8 cellular contexts compared by ENCODE assay signal in the genomic region with DNA sequence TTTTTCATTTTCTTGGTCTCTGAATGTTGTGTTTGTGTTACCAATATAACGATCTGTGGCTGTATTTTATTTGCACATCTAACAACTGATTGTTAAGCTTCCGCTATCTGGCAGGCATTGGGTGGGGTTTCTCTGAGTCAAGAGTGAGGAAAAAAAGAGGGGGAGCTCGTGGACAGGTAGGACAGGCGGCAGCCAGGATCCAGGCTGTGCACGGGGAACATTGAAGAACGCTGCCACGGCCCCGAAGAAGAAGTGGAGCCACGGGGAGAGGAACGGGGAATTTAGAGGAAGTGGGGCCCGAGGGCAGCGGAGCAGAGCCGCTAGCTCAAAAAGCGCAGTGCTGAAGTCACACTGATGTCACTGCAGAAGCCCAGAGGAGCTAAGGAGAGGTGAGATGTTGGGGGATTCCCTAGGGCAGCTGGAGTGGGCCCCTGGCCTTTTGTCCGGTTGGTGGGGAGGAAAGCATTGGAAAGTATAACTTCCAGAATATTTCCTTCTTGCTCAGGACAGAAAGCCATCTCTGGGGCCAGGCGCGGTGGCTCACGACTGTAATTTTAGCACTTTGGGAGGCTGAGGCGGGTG. TPM values are rescaled to one million over a fixed set of nuclear protein-coding genes. Genes with fewer than 3 reads are reported as not detected.
DNase-seq lines count a peak whose midpoint lies in the region; TF ChIP-seq lines count a peak whose summit lies in the region.

No MANE protein-coding gene starts in this region.

- peaks cover 0 to 11% (median 10%) of the 10 kb centered on the region in 4 donors for H3K4me1 ChIP-seq in sigmoid colon

- H3K9me3 ChIP-seq in sigmoid colon: no peaks in the 10 kb centered on the region

- WGBS in sigmoid colon, 2 donors: 10 to 21% methylated on average over 19 of the region's 19 CpGs

- TF ChIP-seq CTCF in GM13976 (IDR thresholded peaks at IDR 0.05; ENCODE audit: borderline replicate concordance, control extremely low read depth, extremely low read depth, insufficient read depth, missing control alignments): no peak
- no peak for TF ChIP-seq CTCF in HFF-Myc (IDR thresholded peaks at IDR 0.05; ENCODE audit: low read depth, low read length, missing control alignments)
- TF ChIP-seq CTCF in fibroblast of villous mesenchyme (IDR thresholded peaks at IDR 0.05; ENCODE audit: insufficient read depth, low read depth, low read length): no peak
- TF ChIP-seq CTCF in sigmoid colon (IDR thresholded peaks at IDR 0.05): no peak

- H3K4me3 ChIP-seq in HFF-Myc (replicated peaks; ENCODE audit: low read depth, low read length): peak overlapping the region; percentile 14; the same call in 1 of the 2 replicates
- H3K4me3 ChIP-seq in fibroblast of villous mesenchyme (ENCODE audit: low read depth, low read length): peak overlapping the region; percentile 49
- H3K4me3 ChIP-seq in sigmoid colon: peak overlapping the region; percentile 17 to 48 (median 44)

- DNase-seq in GM13976 (ENCODE audit: low spot score): peak; percentile 89
- DNase-seq in HFF-Myc (ENCODE audit: extremely low read depth, low read depth): no peak
- DNase-seq in NAMALWA (ENCODE audit: low spot score): peak; percentile 87
- peak; percentile 55 for DNase-seq in activated T-cell treated with anti-CD3 and anti-CD28 coated beads for 48 hours (ENCODE audit: low read depth)
- no peak for DNase-seq in fibroblast of villous mesenchyme (ENCODE audit: low read depth)
- peak; percentile 79 for DNase-seq in sigmoid colon
- DNase-seq in NCI-H1092 treated with DMSO at 0.1 percent for 48 hours (lab: John Stamatoyannopoulos, UW): no peak
- no peak for DNase-seq in NCI-H446 (lab: John Stamatoyannopoulos, UW)

- peak overlapping the region; percentile 35 to 78 (median 69) for H3K27ac ChIP-seq in sigmoid colon

- intact Hi-C loops in sigmoid colon (cut with DNase I): loop anchor here (5.0 to 10.0 kb wide), 2 partner anchors 160 to 302 kb away; no protein-coding TSS in a partner anchor

- no peaks in the 10 kb centered on the region for H3K36me3 ChIP-seq in sigmoid colon

- no peaks in the 10 kb centered on the region for H3K27me3 ChIP-seq in sigmoid colon

- in situ Hi-C loops in GM13976 (cut with MboI; ENCODE audit: low sequenced_read_pairs, unreplicated experiment): no loop called here

- TF ChIP-seq EP300 in sigmoid colon (IDR thresholded peaks at IDR 0.05): no peak

- TF ChIP-seq POLR2A in sigmoid colon (IDR thresholded peaks at IDR 0.05): no peak

RNA-seq across cellular contexts. Expression of gene DNMT3A, which starts 20.9 kb away (rescaled TPM):
- total RNA-seq in fibroblast of villous mesenchyme: 11.7 and 14.2 TPM in 2 replicates
- total RNA-seq in sigmoid colon: 10 to 100 TPM; 16.4 to 30.2 (median 18.3) TPM
- polyA plus RNA-seq in sigmoid colon: 10 to 100 TPM in 1 of 3 donors, 1 to 10 TPM in 2; 4.4 to 21.1 (median 4.8) TPM

Comparison
In these comparisons a context has a peak if more than half of its experiments do, and no peak if none do; other contexts are left out.
1. DNase-seq: peak in GM13976 (single experiment), NAMALWA (single experiment), activated T-cell treated with anti-CD3 and anti-CD28 coated beads for 48 hours (single experiment) and sigmoid colon (single experiment); none in HFF-Myc (single experiment), fibroblast of villous mesenchyme (single experiment), NCI-H1092 treated with DMSO at 0.1 percent for 48 hours (single experiment) and NCI-H446 (0 of 2).
2. Peak in every context shown above with its lines, with median percentiles within 50 percentile points of each other: H3K4me3 ChIP-seq.